Comparison of ENCODE assay signal across 20 cellular contexts in the genomic region with DNA sequence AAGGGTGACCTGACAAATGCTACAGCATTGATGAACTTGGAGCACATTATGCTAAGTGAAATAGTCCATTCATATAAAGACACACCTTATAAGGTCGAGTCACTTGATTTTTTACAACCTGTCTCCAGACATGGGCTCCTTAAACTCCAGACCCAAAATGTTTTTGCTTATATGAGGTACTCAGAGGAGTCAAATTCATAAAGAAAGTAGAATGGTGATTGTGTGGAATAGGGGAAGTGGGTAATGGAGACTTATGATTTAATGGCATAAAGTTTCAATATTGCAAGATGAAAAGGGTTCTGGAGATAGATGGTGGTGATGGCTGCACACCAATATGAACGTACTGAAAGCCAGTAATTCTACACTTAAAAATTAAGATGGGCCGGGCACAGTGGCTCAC. TPM values are rescaled to one million over a fixed set of nuclear protein-coding genes. Genes with fewer than 3 reads are reported as not detected.
DNase-seq lines count a peak whose midpoint lies in the region; ATAC-seq, FAIRE-seq and TF ChIP-seq lines count a peak whose summit lies in the region.
"Had no signal": no experiment of that assay in that cellular context is flagged by ENCODE, and none has a peak within 500 bp of the region (broad histone marks: within the 10 kb centered on the region; RNA-seq: fewer than 3 reads in every experiment).

No MANE protein-coding gene starts in this region.

- POLR2A ChIA-PET in HepG2 (lab: Yijun Ruan, JAX) (no interaction called here), GM12878 (lab: Charles Lee) (no interaction called here)

- no peaks in the 10 kb centered on the region for H3K79me2 ChIP-seq in HepG2 (ENCODE audit: insufficient read depth, low read length)
- no peaks in the 10 kb centered on the region for H3K79me2 ChIP-seq in GM12878 (ENCODE audit: control insufficient read depth, insufficient read depth, low read length)

- H3K9me3 Mint-ChIP-seq in stimulated activated memory B cell treated with anti-CD40 and anti-IgM and Interleukin-4, amounts not matched to agents 10 μg/mL and 1 μg/mL and 100 μg/mL, for 72 hours: peaks cover 9% of the 10 kb centered on the region
- peaks cover 25% of the 10 kb centered on the region for H3K9me3 Mint-ChIP-seq in activated T-cell treated with anti-CD3 and anti-CD28 coated beads, Interleukin-2, amount 50 U/mL, for 4 hours

- H3K27me3 ChIP-seq in HepG2 (ENCODE audit: control insufficient read depth in 1 of 2, insufficient read depth in 2 of 2, low read length in 2 of 2) (no peaks in the 10 kb centered on the region), right lobe of liver (no peaks in the 10 kb centered on the region), GM12878 (replicated peaks in 1 of 2; ENCODE audit: control insufficient read depth in 2 of 2, insufficient read depth in 2 of 2, low read length in 1 of 2) (no peaks in the 10 kb centered on the region)
- H3K27me3 ChIP-seq: BLaER1 had no signal

- peaks cover 2 to 7% of the 10 kb centered on the region in 2 experiments; a peak in 2 of 5 replicates for H3K36me3 ChIP-seq in HepG2 (replicated peaks in 1 of 2; ENCODE audit: control insufficient read depth in 1 of 2, insufficient read depth in 2 of 2, low read length in 2 of 2)
- peaks cover 0 to 9% (median 3%) of the 10 kb centered on the region in 4 donors for H3K36me3 ChIP-seq in right lobe of liver
- peaks cover 0 to 1% of the 10 kb centered on the region in 2 experiments; a peak in 1 of 4 replicates for H3K36me3 ChIP-seq in GM12878 (ENCODE audit: control insufficient read depth in 2 of 2, insufficient read depth in 2 of 2, low read length in 1 of 2)

- no peaks in the 10 kb centered on the region for H3K9me3 ChIP-seq in HepG2 (ENCODE audit: low read length)
- peaks cover 0 to 18% (median 6%) of the 10 kb centered on the region in 4 donors for H3K9me3 ChIP-seq in right lobe of liver
- peaks cover 14% of the 10 kb centered on the region for H3K9me3 ChIP-seq in GM12878 (replicated peaks; ENCODE audit: control insufficient read depth, insufficient read depth, low read length)

- TF ChIP-seq POLR2A in HepG2 (IDR thresholded peaks at IDR 0.05; ENCODE audit: insufficient read depth in 1 of 2, low read depth in 2 of 2, low read length in 2 of 2): no peak
- TF ChIP-seq POLR2A in right lobe of liver (IDR thresholded peaks at IDR 0.05): no peak
- TF ChIP-seq POLR2A in GM12878 (IDR thresholded peaks at IDR 0.05; ENCODE audit: low read depth, low read length): no peak

- H3K27ac Mint-ChIP-seq in stimulated activated memory B cell treated with anti-CD40 and anti-IgM and Interleukin-4, amounts not matched to agents 10 μg/mL and 1 μg/mL and 100 μg/mL, for 72 hours: no peak overlapping the region
- H3K27ac Mint-ChIP-seq: B cell; CD4-positive, CD25-positive, alpha-beta regulatory T cell; CD8-positive, alpha-beta T cell had no signal

- 87% methylated on average over 3 of the region's 3 CpGs for WGBS in HepG2 (ENCODE audit: low lambda C conversion rate)
- 86% methylated on average over 1 of the region's 3 CpGs for WGBS in right lobe of liver (ENCODE audit: insufficient coverage, low coverage, low lambda C conversion rate, missing lambda C conversion rate)
- 17% methylated on average over 3 of the region's 3 CpGs for WGBS in GM12878 (ENCODE audit: insufficient coverage, insufficient replicate concordance, low lambda C conversion rate, missing lambda C conversion rate)

- H2AFZ ChIP-seq in HepG2 (ENCODE audit: low read length) (no peak overlapping the region), GM12878 (ENCODE audit: control insufficient read depth, low read depth, low read length) (no peak overlapping the region)
- H2AFZ ChIP-seq: GM23248 had no signal

- no peaks in the 10 kb centered on the region for H3K4me1 Mint-ChIP-seq in stimulated activated memory B cell treated with anti-CD40 and anti-IgM and Interleukin-4, amounts not matched to agents 10 μg/mL and 1 μg/mL and 100 μg/mL, for 72 hours
- no peaks in the 10 kb centered on the region for H3K4me1 Mint-ChIP-seq in activated T-cell treated with anti-CD3 and anti-CD28 coated beads, Interleukin-2, amount 50 U/mL, for 4 hours (ENCODE audit: low read depth)
- H3K4me1 Mint-ChIP-seq: B cell; CD4-positive, CD25-positive, alpha-beta regulatory T cell had no signal

- no peak for DNase-seq in HepG2 (ENCODE audit: low spot score)
- DNase-seq in right lobe of liver: no peak
- DNase-seq in GM12878 (ENCODE audit: low read depth, low spot score): no peak
- DNase-seq in inferior parietal cortex (ENCODE audit: extremely low spot score): no peak
- no peak for DNase-seq in activated T-cell treated with anti-CD3 and anti-CD28 coated beads, Interleukin-2, amount 50 U/mL, for 4 hours
- DNase-seq: Caco-2; CD4-positive, CD25-positive, alpha-beta regulatory T cell; CD8-positive, alpha-beta T cell; DND-41; GM23248; H7; HCEC 1CT had no signal

- H4K20me1 ChIP-seq in HepG2 (ENCODE audit: insufficient read depth, low read length) (no peaks in the 10 kb centered on the region), GM12878 (ENCODE audit: control insufficient read depth, insufficient read depth) (no peaks in the 10 kb centered on the region)
- H4K20me1 ChIP-seq: BLaER1 had no signal

- BruUV-seq in HepG2 (replicated peaks; lab: Mats Ljungman, UMichigan): TSS peak; percentile 43
- no TSS peak for BruUV-seq in GM12878 (replicated peaks; lab: Mats Ljungman, UMichigan)

- TF ChIP-seq EP300 in HepG2 (IDR thresholded peaks at IDR 0.05; ENCODE audit: low read depth in 2 of 2, low read length in 2 of 2) (no peak), HepG2 (CRISPR knock-in tag; IDR thresholded peaks at IDR 0.05; ENCODE audit: borderline replicate concordance) (no peak), GM12878 (IDR thresholded peaks at IDR 0.05; ENCODE audit: borderline replicate concordance in 1 of 2, control insufficient read depth in 1 of 2, low read depth in 2 of 2, low read length in 2 of 2) (no peak)

- no peaks in the 10 kb centered on the region for H3K27me3 Mint-ChIP-seq in stimulated activated memory B cell treated with anti-CD40 and anti-IgM and Interleukin-4, amounts not matched to agents 10 μg/mL and 1 μg/mL and 100 μg/mL, for 72 hours
- peaks cover 3% of the 10 kb centered on the region for H3K27me3 Mint-ChIP-seq in activated T-cell treated with anti-CD3 and anti-CD28 coated beads, Interleukin-2, amount 50 U/mL, for 4 hours (ENCODE audit: low read depth)

- no peak overlapping the region for H3K9ac ChIP-seq in HepG2 (ENCODE audit: insufficient read depth, low read depth, low read length)
- no peak overlapping the region for H3K9ac ChIP-seq in GM12878 (ENCODE audit: control insufficient read depth, insufficient read depth, low read length)
- H3K9ac ChIP-seq: BLaER1, GM23248 had no signal

- intact Hi-C loops in HepG2 (cut with micrococcal nuclease; ENCODE audit: unreplicated experiment) (no loop called here), right lobe of liver (cut with DNase I) (no loop called here), GM12878 (cut with micrococcal nuclease; ENCODE audit: unreplicated experiment) (no loop called here)

- H3K4me2 ChIP-seq in HepG2 (ENCODE audit: low read depth, low read length) (no peak overlapping the region), GM12878 (ENCODE audit: control insufficient read depth, insufficient read depth) (no peak overlapping the region)
- H3K4me2 ChIP-seq: BLaER1 had no signal

- RAD21 ChIA-PET in GM12878 (lab: Charles Lee; ENCODE audit: unreplicated experiment): no interaction called here

- in situ Hi-C loops in HepG2 (cut with HindIII; ENCODE audit: extremely low pct_ligation_motif_present, low pct_unique_long_range_greater_than_20kb) (no loop called here), GM12878 (cut with MboI) (no loop called here)

- FAIRE-seq in HepG2 (lab: Jason Lieb, UNC) (no peak), GM12878 (lab: Jason Lieb, UNC) (no peak)
- FAIRE-seq: A204.1, G401.6 had no signal

- CTCF ChIA-PET in HepG2 (lab: Yijun Ruan, JAX; ENCODE audit: low intra/inter-chr PET ratio, low total read pairs): no interaction called here
- CTCF ChIA-PET in GM12878 (lab: Yijun Ruan, JAX): no interaction called here

- H3K4me3 Mint-ChIP-seq in stimulated activated memory B cell treated with anti-CD40 and anti-IgM and Interleukin-4, amounts not matched to agents 10 μg/mL and 1 μg/mL and 100 μg/mL, for 72 hours: no peak overlapping the region
- H3K4me3 Mint-ChIP-seq in activated T-cell treated with anti-CD3 and anti-CD28 coated beads, Interleukin-2, amount 50 U/mL, for 4 hours: no peak overlapping the region
- H3K4me3 Mint-ChIP-seq: B cell; CD4-positive, CD25-positive, alpha-beta regulatory T cell; CD8-positive, alpha-beta T cell had no signal

- H3K4me1 ChIP-seq in HepG2 (ENCODE audit: insufficient read depth, low read length) (peaks cover 11% of the 10 kb centered on the region), right lobe of liver (no peaks in the 10 kb centered on the region), GM12878 (ENCODE audit: control insufficient read depth, insufficient read depth, low read length) (no peaks in the 10 kb centered on the region)
- H3K4me1 ChIP-seq: BLaER1, Caco-2 had no signal

- no peaks in the 10 kb centered on the region for H3K36me3 Mint-ChIP-seq in stimulated activated memory B cell treated with anti-CD40 and anti-IgM and Interleukin-4, amounts not matched to agents 10 μg/mL and 1 μg/mL and 100 μg/mL, for 72 hours
- no peaks in the 10 kb centered on the region for H3K36me3 Mint-ChIP-seq in activated T-cell treated with anti-CD3 and anti-CD28 coated beads, Interleukin-2, amount 50 U/mL, for 4 hours (ENCODE audit: insufficient read depth)

- TF ChIP-seq CTCF in HepG2 (CRISPR knock-in tag; IDR thresholded peaks at IDR 0.05) (no peak), right lobe of liver (IDR thresholded peaks at IDR 0.05) (no peak), GM12878 (IDR thresholded peaks at IDR 0.05 in 2 of 3, conservative IDR thresholded peaks at IDR 0.05 in 1 of 3; ENCODE audit: control insufficient read depth in 2 of 3, extremely low read depth in 1 of 3, insufficient read depth in 1 of 3, low read depth in 3 of 3, low read length in 3 of 3) (no peak)

- H3K4me3 ChIP-seq in HepG2 (replicated peaks in 1 of 3; ENCODE audit: insufficient read depth in 1 of 3, low read depth in 2 of 3, low read length in 3 of 3) (no peak overlapping the region), right lobe of liver (no peak overlapping the region), GM12878 (no peak overlapping the region)
- H3K4me3 ChIP-seq: BLaER1, GM23248 had no signal

- SMC1A ChIA-PET in GM12878 (lab: Charles Lee; ENCODE audit: uncharacterized antibody, unreplicated experiment): no interaction called here

- ATAC-seq in HepG2 (no peak), right lobe of liver (no peak), GM12878 (no peak), HG02840 (IDR thresholded peaks at IDR 0.05; ENCODE audit: low FRiP score, unreplicated experiment) (no peak)
- ATAC-seq in stimulated activated memory B cell treated with anti-CD40 and anti-IgM and Interleukin-4, amounts not matched to agents 10 μg/mL and 1 μg/mL and 100 μg/mL, for 72 hours: peak; percentile 39
- ATAC-seq in activated T-cell treated with anti-CD3 and anti-CD28 coated beads, Interleukin-2, amount 50 U/mL, for 4 hours: no peak
- ATAC-seq: CD8-positive, alpha-beta T cell had no signal

- H3K27ac ChIP-seq in HepG2 (ENCODE audit: extremely low read length, insufficient read depth, low read length) (no peak overlapping the region), right lobe of liver (no peak overlapping the region), GM12878 (ENCODE audit: control insufficient read depth, insufficient read depth) (no peak overlapping the region)
- H3K27ac ChIP-seq: 22Rv1, BLaER1, C4-2B, GM23248 had no signal

- TF ChIP-seq RAD21 in HepG2 (CRISPR knock-in tag; IDR thresholded peaks at IDR 0.05): no peak
- TF ChIP-seq RAD21 in GM12878 (IDR thresholded peaks at IDR 0.05; ENCODE audit: insufficient read depth, low read depth, low read length): no peak

RNA-seq across cellular contexts. Expression of a gene that starts 59.3 kb away (rescaled TPM):
- total RNA-seq in HepG2 (2016; rRNA removed; fragmentation: Illumina TruSeq; extraction: Trizol) (12.7 and 14.2 TPM in 2 replicates), right lobe of liver (1 to 10 TPM; 2.7 to 5.4 (median 4.6) TPM), GM12878 (2014; rRNA removed) (10.9 and 12.5 TPM in 2 replicates), GM12878 (2014; rRNA removed; fragmentation: Illumina TruSeq; extraction: Trizol) (13.6 and 14.1 TPM in 2 replicates), GM12878 (2021) (9.8 and 10.3 TPM in 2 replicates)
- total RNA-seq in HepG2 (2016; cell fraction: cytosol; rRNA removed; fragmentation: Illumina TruSeq; extraction: Trizol; ENCODE audit: low read depth): 3.0 and 3.1 TPM in 2 replicates
- 13.5 and 18.6 TPM in 2 replicates for total RNA-seq in HepG2 (2016; cell fraction: insoluble cytoplasmic fraction; rRNA removed; fragmentation: Illumina TruSeq; extraction: Trizol)
- total RNA-seq in HepG2 (2016; cell fraction: membrane; rRNA removed; fragmentation: Illumina TruSeq; extraction: Trizol): 9.4 and 10.1 TPM in 2 replicates
- 8.8 and 9.3 TPM in 2 replicates for total RNA-seq in HepG2 (2016; cell fraction: nucleus; rRNA removed; fragmentation: Illumina TruSeq; extraction: Trizol)
- polyA plus RNA-seq in HepG2 (2011; rRNA removed) (4.2 and 4.5 TPM in 2 replicates), GM12878 (2011; rRNA removed) (13.7 and 19.8 TPM in 2 replicates), GM12878 (2014; fragmentation: Illumina TruSeq; extraction: Trizol) (10.6 and 11.4 TPM in 2 replicates), GM12878 (2014; fragmentation: Nextera tagmentation; extraction: Ambion mirVana) (1 to 10 TPM; 5.1 to 5.4 TPM), GM12878 (2014; rRNA removed) (4.8 and 6.3 TPM in 2 replicates), GM12878 (2016; fragmentation: Nextera tagmentation; extraction: Ambion mirVana) (10 to 100 TPM in 1 of 2 experiments, 1 to 10 TPM in 1; 9.4 to 10.5 TPM)
- 2.2 and 4.3 TPM in 2 replicates for polyA plus RNA-seq in HepG2 (2011; cell fraction: cytosol; rRNA removed)
- polyA plus RNA-seq in HepG2 (2011; cell fraction: nucleus; rRNA removed): 2.8 and 3.3 TPM in 2 replicates
- polyA plus RNA-seq in HepG2 (2012): 6.0 and 6.4 TPM in 2 replicates
- polyA plus RNA-seq in HepG2 (2016; cell fraction: cytosol; fragmentation: Illumina TruSeq; extraction: Trizol; ENCODE audit: low read depth): 1.1 and 1.4 TPM in 2 replicates
- 7.3 and 8.2 TPM in 2 replicates for polyA plus RNA-seq in HepG2 (2016; cell fraction: insoluble cytoplasmic fraction; fragmentation: Illumina TruSeq; extraction: Trizol; ENCODE audit: low read depth)
- polyA plus RNA-seq in HepG2 (2016; cell fraction: membrane; fragmentation: Illumina TruSeq; extraction: Trizol; ENCODE audit: low read depth): 3.4 TPM in 2 replicates
- polyA plus RNA-seq in HepG2 (2016; cell fraction: nucleus; fragmentation: Illumina TruSeq; extraction: Trizol; ENCODE audit: insufficient read depth, low read depth): 6.6 and 8.4 TPM in 2 replicates
- polyA minus RNA-seq in HepG2 (2011; rRNA and poly(A)+ RNA removed; ENCODE audit: low replicate concordance): 4.3 and 4.4 TPM in 2 replicates
- 6.4 and 8.8 TPM in 2 replicates for polyA minus RNA-seq in HepG2 (2011; cell fraction: cytosol; rRNA and poly(A)+ RNA removed)
- 10.3 TPM in 2 replicates for polyA minus RNA-seq in HepG2 (2011; cell fraction: nucleus; rRNA and poly(A)+ RNA removed)
- total RNA-seq in GM12878 (2013; cell fraction: nucleolus; rRNA removed): 33.2 and 33.4 TPM in 2 replicates
- polyA plus RNA-seq in GM12878 (2011; ENCODE audit: low read depth): 5.9 TPM
- polyA plus RNA-seq in GM12878 (2011; cell fraction: cytosol; rRNA removed): 6.4 and 8.5 TPM in 2 replicates
- polyA plus RNA-seq in GM12878 (2011; cell fraction: nucleus; rRNA removed): 7.1 and 8.5 TPM in 2 replicates
- polyA plus RNA-seq in GM12878 (2012): 5.8 and 8.1 TPM in 2 replicates
- 18.2 and 18.7 TPM in 2 replicates for polyA minus RNA-seq in GM12878 (2011; rRNA and poly(A)+ RNA removed)
- 4.8 and 10.2 TPM in 2 replicates for polyA minus RNA-seq in GM12878 (2011; cell fraction: cytosol; rRNA and poly(A)+ RNA removed)
- polyA minus RNA-seq in GM12878 (2011; cell fraction: nucleus; rRNA and poly(A)+ RNA removed): 3.7 and 5.0 TPM in 2 replicates
- 1 to 10 TPM; 2.6 to 3.5 (median 3.4) TPM for total RNA-seq in activated T-cell treated with anti-CD3 and anti-CD28 coated beads, Interleukin-2, amount 50 U/mL, for 4 hours
